ENCODE assay signal across 22 cellular contexts in genomic region chr4:89998350-89999098, GRCh38.
A peak's percentile ranks its signal among the peaks of the same experiment; 100 is the strongest.
DNase-seq lines count a peak whose midpoint lies in the region; ATAC-seq, FAIRE-seq and TF ChIP-seq lines count a peak whose summit lies in the region.
"Had no signal": no experiment of that assay in that cellular context is flagged by ENCODE, and none has a peak within 500 bp of the region (broad histone marks: within the 10 kb centered on the region; RNA-seq: fewer than 3 reads in every experiment).

No MANE protein-coding gene starts in this region.

- in situ Hi-C loops in HepG2 (cut with HindIII; ENCODE audit: extremely low pct_ligation_motif_present, low pct_unique_long_range_greater_than_20kb): no loop called here

- no peak for TF ChIP-seq EP300 in HepG2 (IDR thresholded peaks at IDR 0.05; ENCODE audit: low read depth in 2 of 2, low read length in 2 of 2)
- no peak for TF ChIP-seq EP300 in HepG2 (CRISPR knock-in tag; IDR thresholded peaks at IDR 0.05; ENCODE audit: borderline replicate concordance)

- intact Hi-C loops in HepG2 (cut with micrococcal nuclease; ENCODE audit: unreplicated experiment) (no loop called here), right lobe of liver (cut with DNase I) (no loop called here), dorsolateral prefrontal cortex (cut with DNase I) (no loop called here), adrenal gland (cut with DNase I) (no loop called here)

- H3K36me3 Mint-ChIP-seq in endodermal cell (ENCODE audit: low read depth): no peaks in the 10 kb centered on the region
- H3K36me3 Mint-ChIP-seq: naive thymus-derived CD8-positive, alpha-beta T cell had no signal

- H3K36me3 ChIP-seq in HepG2 (replicated peaks in 1 of 2; ENCODE audit: control insufficient read depth in 1 of 2, insufficient read depth in 2 of 2, low read length in 2 of 2) (no peaks in the 10 kb centered on the region), right lobe of liver (no peaks in the 10 kb centered on the region), endodermal cell (ENCODE audit: control insufficient read depth, insufficient read depth, low read length) (no peaks in the 10 kb centered on the region), adrenal gland (replicated peaks in 1 of 2) (no peaks in the 10 kb centered on the region)

- TF ChIP-seq RAD21 in HepG2 (CRISPR knock-in tag; IDR thresholded peaks at IDR 0.05): no peak

- WGBS in HepG2 (ENCODE audit: low lambda C conversion rate): 59% methylated on average over 7 of the region's 7 CpGs
- WGBS in right lobe of liver (ENCODE audit: insufficient coverage, low coverage, low lambda C conversion rate, missing lambda C conversion rate): 50% methylated on average over 7 of the region's 7 CpGs
- WGBS in endodermal cell (ENCODE audit: insufficient coverage in 1 of 2, insufficient read length in 1 of 2), 2 experiments: 59 to 73% methylated on average over 5 to 7 of the region's 7 CpGs
- 60 to 68% (median 66%) methylated on average over 7 of the region's 7 CpGs for WGBS in adrenal gland, 4 donors

- H3K27me3 Mint-ChIP-seq in endodermal cell (ENCODE audit: insufficient read depth): no peaks in the 10 kb centered on the region
- H3K27me3 Mint-ChIP-seq: progenitor cell of endocrine pancreas had no signal

- FAIRE-seq in HepG2 (lab: Jason Lieb, UNC): no peak
- FAIRE-seq: TTC549 had no signal

- H3K27ac ChIP-seq in HepG2 (ENCODE audit: extremely low read length, insufficient read depth, low read length): no peak overlapping the region
- H3K27ac ChIP-seq in right lobe of liver: no peak overlapping the region
- peak overlapping the region; percentile 64 for H3K27ac ChIP-seq in endodermal cell (ENCODE audit: low read depth, low read length)
- H3K27ac ChIP-seq in dorsolateral prefrontal cortex: no peak overlapping the region
- H3K27ac ChIP-seq in adrenal gland: no peak overlapping the region
- H3K27ac ChIP-seq: C4-2B, KMS-11 had no signal

- peaks cover 57% of the 10 kb centered on the region for H3K4me1 Mint-ChIP-seq in endodermal cell
- H3K4me1 Mint-ChIP-seq: activated CD4-positive, alpha-beta T cell treated with anti-CD3 and anti-CD28 coated beads for 36 hours; naive thymus-derived CD8-positive, alpha-beta T cell had no signal

- TF ChIP-seq CTCF in HepG2 (CRISPR knock-in tag; IDR thresholded peaks at IDR 0.05) (no peak), right lobe of liver (IDR thresholded peaks at IDR 0.05) (no peak), endodermal cell (conservative IDR thresholded peaks at IDR 0.05) (peak; percentile 42), dorsolateral prefrontal cortex (IDR thresholded peaks at IDR 0.05 in 54 of 56, conservative IDR thresholded peaks at IDR 0.05 in 2 of 56; ENCODE audit: low read depth in 1 of 56, partially characterized antibody in 56 of 56) (no peak), adrenal gland (IDR thresholded peaks at IDR 0.05) (no peak)

- no peak overlapping the region for H3K4me2 ChIP-seq in HepG2 (ENCODE audit: low read depth, low read length)
- H3K4me2 ChIP-seq: KMS-11 had no signal

- TF ChIP-seq POLR2A in HepG2 (IDR thresholded peaks at IDR 0.05; ENCODE audit: insufficient read depth in 1 of 2, low read depth in 2 of 2, low read length in 2 of 2): no peak
- TF ChIP-seq POLR2A in right lobe of liver (IDR thresholded peaks at IDR 0.05): no peak
- no peak for TF ChIP-seq POLR2A in adrenal gland (IDR thresholded peaks at IDR 0.05)

- CTCF ChIA-PET in HepG2 (lab: Yijun Ruan, JAX; ENCODE audit: low intra/inter-chr PET ratio, low total read pairs): no interaction called here

- H3K9ac ChIP-seq in HepG2 (ENCODE audit: insufficient read depth, low read depth, low read length): no peak overlapping the region
- H3K9ac ChIP-seq in endodermal cell (ENCODE audit: extremely low read depth, low read length, poor library complexity, severe bottlenecking): no peak overlapping the region
- H3K9ac ChIP-seq: KMS-11 had no signal

- no peak overlapping the region for H3K27ac Mint-ChIP-seq in endodermal cell
- H3K27ac Mint-ChIP-seq: activated CD4-positive, alpha-beta T cell treated with anti-CD3 and anti-CD28 coated beads for 36 hours; naive thymus-derived CD8-positive, alpha-beta T cell had no signal

- POLR2A ChIA-PET in HepG2 (lab: Yijun Ruan, JAX): no interaction called here

- no peak overlapping the region for H3K4me3 Mint-ChIP-seq in endodermal cell
- H3K4me3 Mint-ChIP-seq: activated CD4-positive, alpha-beta T cell treated with anti-CD3 and anti-CD28 coated beads for 36 hours; naive thymus-derived CD8-positive, alpha-beta T cell had no signal

- BruUV-seq in HepG2 (replicated peaks; lab: Mats Ljungman, UMichigan): no TSS peak

- no peaks in the 10 kb centered on the region for H3K27me3 ChIP-seq in HepG2 (ENCODE audit: control insufficient read depth in 1 of 2, insufficient read depth in 2 of 2, low read length in 2 of 2)
- H3K27me3 ChIP-seq in right lobe of liver: no peaks in the 10 kb centered on the region
- H3K27me3 ChIP-seq in endodermal cell (ENCODE audit: control insufficient read depth, insufficient read depth, low read length, poor library complexity, severe bottlenecking): no peaks in the 10 kb centered on the region
- H3K27me3 ChIP-seq in dorsolateral prefrontal cortex: peaks cover 0 to 39% (median 10%) of the 10 kb centered on the region in 45 donors
- no peaks in the 10 kb centered on the region for H3K27me3 ChIP-seq in adrenal gland

- H3K9me3 ChIP-seq in HepG2 (ENCODE audit: low read length) (no peaks in the 10 kb centered on the region), right lobe of liver (no peaks in the 10 kb centered on the region), endodermal cell (ENCODE audit: control insufficient read depth, low read length) (no peaks in the 10 kb centered on the region), adrenal gland (replicated peaks in 1 of 3) (no peaks in the 10 kb centered on the region)

- DNase-seq in HepG2 (ENCODE audit: low spot score): no peak
- DNase-seq in right lobe of liver: no peak
- DNase-seq in NCI-H2227 treated with DMSO at 0.1 percent for 48 hours (lab: John Stamatoyannopoulos, UW): peak; percentile 99
- no peak for DNase-seq in endodermal cell
- no peak for DNase-seq in GM03348 (ENCODE audit: low spot score)
- DNase-seq in dorsolateral prefrontal cortex: no peak
- DNase-seq in adrenal gland: no peak
- DNase-seq: activated CD4-positive, alpha-beta T cell treated with anti-CD3 and anti-CD28 coated beads for 36 hours; activated naive CD4-positive, alpha-beta T cell treated with anti-CD3 and anti-CD28 coated beads, Interleukin-2, amount 50 U/mL, for 16 hours; GDM1; GOT3; naive thymus-derived CD8-positive, alpha-beta T cell; NCI-H1048; NCI-H226; stimulated activated CD4-positive, alpha-beta T cell treated with anti-CD3 and anti-CD28 coated beads, Interleukin-2, amount 100 ng/mL, for 24 hours; stimulated activated naive CD4-positive, alpha-beta T cell; SW 1271 had no signal

- no peak for ATAC-seq in HepG2
- ATAC-seq in right lobe of liver: no peak
- no peak for ATAC-seq in GM19351 (IDR thresholded peaks at IDR 0.05; ENCODE audit: unreplicated experiment)
- ATAC-seq: activated CD4-positive, alpha-beta T cell treated with anti-CD3 and anti-CD28 coated beads for 36 hours; naive thymus-derived CD8-positive, alpha-beta T cell had no signal

- H4K20me1 ChIP-seq in HepG2 (ENCODE audit: insufficient read depth, low read length): no peaks in the 10 kb centered on the region

- H3K4me3 ChIP-seq in HepG2 (replicated peaks in 1 of 3; ENCODE audit: insufficient read depth in 1 of 3, low read depth in 2 of 3, low read length in 3 of 3) (no peak overlapping the region), right lobe of liver (no peak overlapping the region), endodermal cell (ENCODE audit: low read length) (no peak overlapping the region), dorsolateral prefrontal cortex (no peak overlapping the region), adrenal gland (no peak overlapping the region)

- no peak overlapping the region for H2AFZ ChIP-seq in HepG2 (ENCODE audit: low read length)

- no peaks in the 10 kb centered on the region for H3K79me2 ChIP-seq in HepG2 (ENCODE audit: insufficient read depth, low read length)

- no peaks in the 10 kb centered on the region for H3K9me3 Mint-ChIP-seq in endodermal cell
- H3K9me3 Mint-ChIP-seq: naive thymus-derived CD8-positive, alpha-beta T cell had no signal

- H3K4me1 ChIP-seq in HepG2 (ENCODE audit: insufficient read depth, low read length) (peaks cover 26% of the 10 kb centered on the region), right lobe of liver (peaks cover 0 to 13% (median 0%) of the 10 kb centered on the region in 4 donors), endodermal cell (ENCODE audit: control insufficient read depth, insufficient read depth, low read length) (peaks cover 25% of the 10 kb centered on the region), adrenal gland (replicated peaks in 1 of 2) (no peaks in the 10 kb centered on the region)

TF ChIP-seq in HepG2, 621 proteins besides CTCF, POLR2A, EP300 and RAD21 (continues in another document):
- TF ChIP-seq ZNF784 (CRISPR knock-in tag; IDR thresholded peaks at IDR 0.05; ENCODE audit: borderline replicate concordance) (no peak), HNRNPK (IDR thresholded peaks at IDR 0.05; ENCODE audit: low read depth, low read length, poor library complexity, severe bottlenecking) (peak; percentile 36), TBP (CRISPR knock-in tag; IDR thresholded peaks at IDR 0.05) (no peak), ZNF691 (CRISPR knock-in tag; IDR thresholded peaks at IDR 0.05; ENCODE audit: borderline replicate concordance, low read depth) (no peak)
